In the genomic region with DNA sequence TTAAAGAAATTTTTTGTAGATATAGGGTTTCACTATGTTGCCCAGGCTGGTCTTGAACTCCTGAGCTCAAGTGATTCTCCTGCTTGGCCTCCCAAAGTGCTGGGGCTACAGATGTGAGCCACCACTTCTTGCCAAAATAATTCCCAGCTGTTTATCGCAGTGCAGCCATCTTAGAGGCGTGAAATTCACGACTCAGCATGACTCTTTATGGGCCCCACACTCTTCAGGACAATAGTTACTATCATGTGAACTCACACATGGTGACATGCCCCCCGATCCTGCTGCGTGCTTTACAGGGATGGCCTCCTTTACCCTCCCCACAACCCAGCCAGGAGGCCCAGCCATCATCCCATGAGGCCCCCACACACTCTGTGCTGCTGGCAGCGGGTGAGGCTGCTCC, we compare ENCODE assay signal across 20 cellular contexts. TPM values are rescaled to one million over a fixed set of nuclear protein-coding genes. Genes with fewer than 3 reads are reported as not detected.
A peak's percentile ranks its signal among the peaks of the same experiment; 100 is the strongest.
DNase-seq lines count a peak whose midpoint lies in the region; ATAC-seq and TF ChIP-seq lines count a peak whose summit lies in the region.
"Had no signal": no experiment of that assay in that cellular context is flagged by ENCODE, and none has a peak within 500 bp of the region (broad histone marks: within the 10 kb centered on the region; RNA-seq: fewer than 3 reads in every experiment).

No MANE protein-coding gene starts in this region.

- intact Hi-C loops in activated CD4-positive, alpha-beta memory T cell treated with anti-CD3 and anti-CD28 coated beads for 36 hours (cut with micrococcal nuclease) = no loop called here

- DNase-seq in activated CD4-positive, alpha-beta memory T cell treated with anti-CD3 and anti-CD28 coated beads, Interleukin-2, amount 10 ng/mL, durations not matched to agents 7 days and 5 days = no peak
- DNase-seq in activated CD4-positive, alpha-beta memory T cell treated with anti-CD3 and anti-CD28 coated beads for 36 hours = no peak
- DNase-seq in neural crest cell (ENCODE audit: low read depth, low spot score) (no peak), GM10248 (ENCODE audit: extremely low spot score) (no peak)
- DNase-seq in activated CD4-positive, alpha-beta T cell treated with anti-CD3 and anti-CD28 coated beads for 48 hours = no peak
- DNase-seq: 8988T; activated CD8-positive, alpha-beta memory T cell treated with anti-CD3 and anti-CD28 coated beads for 24 hours; activated effector memory CD4-positive, alpha-beta T cell treated with Interleukin-2 at 50 U/mL for 16 hours; foreskin fibroblast; GM23248; KBM-7; midbrain; NCI-H1048; NCI-H2081 treated with DMSO at 0.1 percent for 48 hours; NCI-H510A treated with DMSO at 0.1 percent for 48 hours; stimulated activated naive CD4-positive, alpha-beta T cell treated with Interleukin-2 at 50 U/mL for 16 hours had no signal

- H3K27me3 Mint-ChIP-seq in activated CD4-positive, alpha-beta memory T cell treated with anti-CD3 and anti-CD28 coated beads, Interleukin-2, amount 10 ng/mL, durations not matched to agents 7 days and 5 days = no peaks in the 10 kb centered on the region
- no peaks in the 10 kb centered on the region for H3K27me3 Mint-ChIP-seq in activated CD4-positive, alpha-beta memory T cell treated with anti-CD3 and anti-CD28 coated beads for 36 hours
- no peaks in the 10 kb centered on the region for H3K27me3 Mint-ChIP-seq in activated T-helper 17 cell treated with anti-CD3 and anti-CD28 coated beads, Interleukin-2, amount 50 U/mL, for 72 hours
- no peaks in the 10 kb centered on the region for H3K27me3 Mint-ChIP-seq in neural crest cell (ENCODE audit: low read depth)
- H3K27me3 Mint-ChIP-seq: type B pancreatic cell had no signal

- H3K27ac Mint-ChIP-seq in activated CD4-positive, alpha-beta memory T cell treated with anti-CD3 and anti-CD28 coated beads, Interleukin-2, amount 10 ng/mL, durations not matched to agents 7 days and 5 days = peak overlapping the region; percentile 0
- no peak overlapping the region for H3K27ac Mint-ChIP-seq in activated CD4-positive, alpha-beta memory T cell treated with anti-CD3 and anti-CD28 coated beads for 36 hours
- H3K27ac Mint-ChIP-seq in activated T-helper 17 cell treated with anti-CD3 and anti-CD28 coated beads, Interleukin-2, amount 50 U/mL, for 72 hours = peak overlapping the region; percentile 50
- H3K27ac Mint-ChIP-seq in neural crest cell (ENCODE audit: unreplicated experiment) = peak overlapping the region; percentile 81
- H3K27ac Mint-ChIP-seq: type B pancreatic cell had no signal

- no peak for ATAC-seq in activated T-helper 17 cell treated with anti-CD3 and anti-CD28 coated beads, Interleukin-2, amount 50 U/mL, for 72 hours (replicated peaks)

- H3K36me3 Mint-ChIP-seq in activated CD4-positive, alpha-beta memory T cell treated with anti-CD3 and anti-CD28 coated beads, Interleukin-2, amount 10 ng/mL, durations not matched to agents 7 days and 5 days (ENCODE audit: low read depth) = peaks cover 52% of the 10 kb centered on the region
- peaks cover 36% of the 10 kb centered on the region for H3K36me3 Mint-ChIP-seq in activated CD4-positive, alpha-beta memory T cell treated with anti-CD3 and anti-CD28 coated beads for 36 hours
- peaks cover 81% of the 10 kb centered on the region for H3K36me3 Mint-ChIP-seq in activated T-helper 17 cell treated with anti-CD3 and anti-CD28 coated beads, Interleukin-2, amount 50 U/mL, for 72 hours (ENCODE audit: low read depth)
- H3K36me3 Mint-ChIP-seq in neural crest cell (ENCODE audit: low read depth) = no peaks in the 10 kb centered on the region

- CTCF ChIA-PET in activated CD4-positive, alpha-beta memory T cell treated with anti-CD3 and anti-CD28 coated beads, Interleukin-2, amount 10 ng/mL, durations not matched to agents 7 days and 5 days (lab: Charles Lee) = interaction anchor here (0.7 kb wide), 1 partner anchor 52 kb away, joined by 3 read pairs; no protein-coding TSS in a partner anchor
- CTCF ChIA-PET in activated CD4-positive, alpha-beta memory T cell treated with anti-CD3 and anti-CD28 coated beads for 36 hours (lab: Charles Lee) = interaction anchor here (0.5 kb wide), 1 partner anchor 11 kb away, joined by 3 read pairs; no protein-coding TSS in a partner anchor
- CTCF ChIA-PET in GM10248 (lab: Yijun Ruan, JAX) = interaction anchor here (1.3 to 2.2 kb wide), 2 partner anchors 95 to 205 kb away, joined by 3 to 6 read pairs; no protein-coding TSS in a partner anchor

- H3K4me1 Mint-ChIP-seq in activated CD4-positive, alpha-beta memory T cell treated with anti-CD3 and anti-CD28 coated beads, Interleukin-2, amount 10 ng/mL, durations not matched to agents 7 days and 5 days = peaks cover 33% of the 10 kb centered on the region
- H3K4me1 Mint-ChIP-seq in activated CD4-positive, alpha-beta memory T cell treated with anti-CD3 and anti-CD28 coated beads for 36 hours (ENCODE audit: low read depth) = peaks cover 27% of the 10 kb centered on the region
- peaks cover 14% of the 10 kb centered on the region for H3K4me1 Mint-ChIP-seq in activated T-helper 17 cell treated with anti-CD3 and anti-CD28 coated beads, Interleukin-2, amount 50 U/mL, for 72 hours
- H3K4me1 Mint-ChIP-seq in neural crest cell = peaks cover 20% of the 10 kb centered on the region

- H3K9me3 Mint-ChIP-seq in activated CD4-positive, alpha-beta memory T cell treated with anti-CD3 and anti-CD28 coated beads, Interleukin-2, amount 10 ng/mL, durations not matched to agents 7 days and 5 days = no peaks in the 10 kb centered on the region
- H3K9me3 Mint-ChIP-seq in activated CD4-positive, alpha-beta memory T cell treated with anti-CD3 and anti-CD28 coated beads for 36 hours = no peaks in the 10 kb centered on the region
- H3K9me3 Mint-ChIP-seq in activated T-helper 17 cell treated with anti-CD3 and anti-CD28 coated beads, Interleukin-2, amount 50 U/mL, for 72 hours = no peaks in the 10 kb centered on the region
- H3K9me3 Mint-ChIP-seq in neural crest cell = no peaks in the 10 kb centered on the region
- H3K9me3 Mint-ChIP-seq: type B pancreatic cell had no signal

- no peak for TF ChIP-seq CTCF in neural crest cell (conservative IDR thresholded peaks at IDR 0.05)
- TF ChIP-seq CTCF in GM10248 (IDR thresholded peaks at IDR 0.05; ENCODE audit: control extremely low read depth, extremely low read depth, low read depth, missing control alignments) = no peak

- POLR2A ChIA-PET in activated CD4-positive, alpha-beta memory T cell treated with anti-CD3 and anti-CD28 coated beads, Interleukin-2, amount 10 ng/mL, durations not matched to agents 7 days and 5 days (lab: Charles Lee) = no interaction called here
- POLR2A ChIA-PET in activated CD4-positive, alpha-beta memory T cell treated with anti-CD3 and anti-CD28 coated beads for 36 hours (lab: Charles Lee) = no interaction called here
- POLR2A ChIA-PET in GM10248 (lab: Yijun Ruan, JAX) = no interaction called here

- no peak overlapping the region for H3K4me3 Mint-ChIP-seq in activated CD4-positive, alpha-beta memory T cell treated with anti-CD3 and anti-CD28 coated beads, Interleukin-2, amount 10 ng/mL, durations not matched to agents 7 days and 5 days
- no peak overlapping the region for H3K4me3 Mint-ChIP-seq in activated CD4-positive, alpha-beta memory T cell treated with anti-CD3 and anti-CD28 coated beads for 36 hours
- H3K4me3 Mint-ChIP-seq in activated T-helper 17 cell treated with anti-CD3 and anti-CD28 coated beads, Interleukin-2, amount 50 U/mL, for 72 hours = peak overlapping the region; percentile 13
- peak overlapping the region; percentile 75 for H3K4me3 Mint-ChIP-seq in neural crest cell
- H3K4me3 Mint-ChIP-seq: type B pancreatic cell had no signal

RNA-seq across cellular contexts. Expression of a gene that starts 4.6 kb away (rescaled TPM):
- 10 to 100 TPM; 17.4 to 18.2 TPM for total RNA-seq in activated CD4-positive, alpha-beta memory T cell treated with anti-CD3 and anti-CD28 coated beads, Interleukin-2, amount 10 ng/mL, durations not matched to agents 7 days and 5 days
- 10 to 100 TPM; 14.1 to 15.6 TPM for total RNA-seq in activated CD4-positive, alpha-beta memory T cell treated with anti-CD3 and anti-CD28 coated beads for 36 hours
- 10 to 100 TPM; 13.7 to 20.8 TPM for total RNA-seq in activated T-helper 17 cell treated with anti-CD3 and anti-CD28 coated beads, Interleukin-2, amount 50 U/mL, for 72 hours
- 12.7 and 13.1 TPM in 2 replicates for total RNA-seq in neural crest cell

RNA-seq across cellular contexts. Expression of a gene that starts 12.2 kb away (rescaled TPM):
- not detected for total RNA-seq in activated CD4-positive, alpha-beta memory T cell treated with anti-CD3 and anti-CD28 coated beads, Interleukin-2, amount 10 ng/mL, durations not matched to agents 7 days and 5 days
- total RNA-seq in activated CD4-positive, alpha-beta memory T cell treated with anti-CD3 and anti-CD28 coated beads for 36 hours = not detected
- not detected for total RNA-seq in activated T-helper 17 cell treated with anti-CD3 and anti-CD28 coated beads, Interleukin-2, amount 50 U/mL, for 72 hours
- not detected in 2 replicates for total RNA-seq in neural crest cell
- total RNA-seq: endothelial cell of umbilical vein, GM23248, renal cortical epithelial cell had no signal

RNA-seq across cellular contexts. Expression of a gene that starts 16.3 kb away (rescaled TPM):
- total RNA-seq in activated CD4-positive, alpha-beta memory T cell treated with anti-CD3 and anti-CD28 coated beads, Interleukin-2, amount 10 ng/mL, durations not matched to agents 7 days and 5 days = 10 to 100 TPM; 11.1 to 13.0 TPM
- total RNA-seq in activated CD4-positive, alpha-beta memory T cell treated with anti-CD3 and anti-CD28 coated beads for 36 hours = 10 to 100 TPM; 14.1 to 16.1 TPM
- total RNA-seq in activated T-helper 17 cell treated with anti-CD3 and anti-CD28 coated beads, Interleukin-2, amount 50 U/mL, for 72 hours = 10 to 100 TPM in 1 of 2 donors, 1 to 10 TPM in 1; 2.3 to 23.7 TPM
- 5.2 and 6.4 TPM in 2 replicates for total RNA-seq in neural crest cell

Comparison
In these comparisons a context has a peak if more than half of its experiments do, and no peak if none do; other contexts are left out.
1. H3K4me3 Mint-ChIP-seq: peak in activated T-helper 17 cell treated with anti-CD3 and anti-CD28 coated beads, Interleukin-2, amount 50 U/mL, for 72 hours (single experiment) and neural crest cell (single experiment); none in activated CD4-positive, alpha-beta memory T cell treated with anti-CD3 and anti-CD28 coated beads, Interleukin-2, amount 10 ng/mL, durations not matched to agents 7 days and 5 days (single experiment) and activated CD4-positive, alpha-beta memory T cell treated with anti-CD3 and anti-CD28 coated beads for 36 hours (single experiment).